In the genomic region with DNA sequence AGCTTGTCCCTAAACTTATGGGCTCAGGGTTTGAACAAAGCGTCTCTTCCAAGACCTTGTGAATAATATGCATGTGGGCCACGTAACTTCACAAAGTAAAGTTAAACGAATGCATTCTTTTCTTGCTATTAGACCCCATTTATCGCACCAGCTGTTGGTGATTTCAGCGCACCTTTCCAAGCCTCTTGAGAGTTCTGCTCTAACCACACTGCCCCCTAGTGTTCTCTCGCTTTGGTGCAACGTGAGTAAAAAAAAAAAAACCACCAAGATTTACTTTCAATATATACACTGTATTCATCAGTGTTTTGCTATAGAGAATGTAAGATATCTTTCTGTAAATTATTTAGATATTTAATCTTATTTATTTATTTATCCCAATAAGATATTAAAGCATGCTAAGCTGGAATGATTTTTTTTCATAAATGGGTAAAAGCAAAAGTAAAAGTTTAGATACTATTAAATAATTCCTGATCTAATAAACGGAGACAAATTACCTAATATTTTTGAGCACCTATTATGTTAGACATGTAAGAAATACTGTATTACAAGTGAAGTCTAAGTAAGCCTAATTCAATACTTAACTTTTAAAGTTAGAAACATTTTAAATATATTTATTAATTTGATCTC, we compare ENCODE assay signal across 8 cellular contexts.
DNase-seq lines count a peak whose midpoint lies in the region; ATAC-seq and TF ChIP-seq lines count a peak whose summit lies in the region.

No MANE protein-coding gene starts in this region.

- WGBS in esophagus muscularis mucosa, result 18% methylated on average over 8 of the region's 8 CpGs

- intact Hi-C loops in activated CD8-positive, alpha-beta T cell treated with anti-CD3 and anti-CD28 coated beads for 36 hours (cut with micrococcal nuclease), result loop anchor here (2.0 kb wide), 1 partner anchor 225 kb away; no protein-coding TSS in a partner anchor
- intact Hi-C loops in esophagus muscularis mucosa (cut with DNase I), result loop anchor here (2.0 kb wide), 1 partner anchor 225 kb away; no protein-coding TSS in a partner anchor

- H3K36me3 ChIP-seq in esophagus muscularis mucosa (no peaks in the 10 kb centered on the region), neural cell (ENCODE audit: insufficient read depth, low read length) (no peaks in the 10 kb centered on the region)

- no peaks in the 10 kb centered on the region for H3K9me2 ChIP-seq in neural cell (ENCODE audit: insufficient read depth, low read length)

- POLR2A ChIA-PET in activated CD8-positive, alpha-beta T cell treated with anti-CD3 and anti-CD28 coated beads for 36 hours (lab: Charles Lee), result no interaction called here

- H3K27me3 Mint-ChIP-seq in activated CD8-positive, alpha-beta T cell treated with anti-CD3 and anti-CD28 coated beads for 36 hours, result peaks cover 5% of the 10 kb centered on the region
- peaks cover 3% of the 10 kb centered on the region for H3K27me3 Mint-ChIP-seq in type B pancreatic cell

- no peaks in the 10 kb centered on the region for H3K27me3 ChIP-seq in esophagus muscularis mucosa
- no peaks in the 10 kb centered on the region for H3K27me3 ChIP-seq in neural cell (ENCODE audit: insufficient read depth, low read depth, low read length)

- TF ChIP-seq EP300 in esophagus muscularis mucosa (IDR thresholded peaks at IDR 0.05), result no peak
- TF ChIP-seq EP300 in neural cell (conservative IDR thresholded peaks at IDR 0.05; ENCODE audit: poor library complexity, severe bottlenecking), result no peak

- peak; percentile 88 for TF ChIP-seq CTCF in activated CD8-positive, alpha-beta T cell treated with anti-CD3 and anti-CD28 coated beads for 36 hours (IDR thresholded peaks at IDR 0.05)
- TF ChIP-seq CTCF in esophagus muscularis mucosa (IDR thresholded peaks at IDR 0.05), result peak; percentile 62 to 84 (median 82)
- peak; percentile 67 for TF ChIP-seq CTCF in neural cell (IDR thresholded peaks at IDR 0.05; ENCODE audit: poor library complexity, severe bottlenecking)
- peak; percentile 97 for TF ChIP-seq CTCF in type B pancreatic cell (conservative IDR thresholded peaks at IDR 0.05)

- H3K27ac Mint-ChIP-seq in activated CD8-positive, alpha-beta T cell treated with anti-CD3 and anti-CD28 coated beads for 36 hours, result no peak overlapping the region
- H3K27ac Mint-ChIP-seq in type B pancreatic cell, result no peak overlapping the region

- H3K4me1 Mint-ChIP-seq in activated CD8-positive, alpha-beta T cell treated with anti-CD3 and anti-CD28 coated beads for 36 hours (ENCODE audit: low read depth), result no peaks in the 10 kb centered on the region
- H3K4me1 Mint-ChIP-seq in type B pancreatic cell (ENCODE audit: unreplicated experiment), result peaks cover 11% of the 10 kb centered on the region

- H2AFZ ChIP-seq in neural cell (ENCODE audit: low read depth, low read length), result no peak overlapping the region

- H3K9me3 ChIP-seq in esophagus muscularis mucosa (no peaks in the 10 kb centered on the region), neural cell (ENCODE audit: low read length) (no peaks in the 10 kb centered on the region)

- H3K4me3 Mint-ChIP-seq in activated CD8-positive, alpha-beta T cell treated with anti-CD3 and anti-CD28 coated beads for 36 hours, result no peak overlapping the region
- H3K4me3 Mint-ChIP-seq in type B pancreatic cell, result no peak overlapping the region

- H3K9me3 Mint-ChIP-seq in activated CD8-positive, alpha-beta T cell treated with anti-CD3 and anti-CD28 coated beads for 36 hours, result no peaks in the 10 kb centered on the region
- H3K9me3 Mint-ChIP-seq in type B pancreatic cell, result no peaks in the 10 kb centered on the region

- H3K27ac ChIP-seq in esophagus muscularis mucosa (replicated peaks in 1 of 4) (no peak overlapping the region), neural cell (ENCODE audit: low read length) (no peak overlapping the region)

- H3K36me3 Mint-ChIP-seq in activated CD8-positive, alpha-beta T cell treated with anti-CD3 and anti-CD28 coated beads for 36 hours (ENCODE audit: low read depth), result no peaks in the 10 kb centered on the region
- no peaks in the 10 kb centered on the region for H3K36me3 Mint-ChIP-seq in type B pancreatic cell

- H3K4me2 ChIP-seq in neural cell (ENCODE audit: low read length), result no peak overlapping the region

- DNase-seq in NCI-H526 (lab: John Stamatoyannopoulos, UW) (peak; percentile 21 to 60), NCI-H526 treated with DMSO at 0.1 percent for 48 hours (lab: John Stamatoyannopoulos, UW) (no peak), NCI-H82 (lab: John Stamatoyannopoulos, UW) (peak; percentile 88), esophagus muscularis mucosa (ENCODE audit: extremely low spot score) (no peak), type B pancreatic cell (ENCODE audit: extremely low spot score, unreplicated experiment) (no peak)
- peak; percentile 77 for DNase-seq in activated CD8-positive, alpha-beta T cell treated with anti-CD3 and anti-CD28 coated beads for 36 hours

- no peak for TF ChIP-seq POLR2A in esophagus muscularis mucosa (IDR thresholded peaks at IDR 0.05; ENCODE audit: low read depth)

- peak; percentile 59 for TF ChIP-seq RAD21 in neural cell (conservative IDR thresholded peaks at IDR 0.05)

- no peaks in the 10 kb centered on the region for H3K79me2 ChIP-seq in neural cell (replicated peaks; ENCODE audit: insufficient read depth, low read length)

- CTCF ChIA-PET in activated CD8-positive, alpha-beta T cell treated with anti-CD3 and anti-CD28 coated beads for 36 hours (lab: Charles Lee), result interaction anchor here (0.6 to 3.9 kb wide), 32 partner anchors 11 to 1062 kb away, joined by 3 to 87 read pairs (median 4); no protein-coding TSS in a partner anchor

- peaks cover 0 to 4% (median 0%) of the 10 kb centered on the region in 4 donors for H3K4me1 ChIP-seq in esophagus muscularis mucosa

- no peaks in the 10 kb centered on the region for H4K20me1 ChIP-seq in neural cell (ENCODE audit: insufficient read depth)

- peak; percentile 86 for ATAC-seq in HG03354 (IDR thresholded peaks at IDR 0.05; ENCODE audit: poor library complexity, severe bottlenecking, unreplicated experiment)
- ATAC-seq in activated CD8-positive, alpha-beta T cell treated with anti-CD3 and anti-CD28 coated beads for 36 hours, result peak; percentile 79

- no peaks in the 10 kb centered on the region for H3F3A ChIP-seq in neural cell (ENCODE audit: insufficient read depth, low read length, poor library complexity, severe bottlenecking)

- H3K4me3 ChIP-seq in esophagus muscularis mucosa (peak overlapping the region in 1 of 4 donors; percentile 4), neural cell (ENCODE audit: low read length) (no peak overlapping the region)

- H3K9ac ChIP-seq in neural cell (ENCODE audit: low read length), result no peak overlapping the region

TF ChIP-seq in neural cell, 6 proteins besides CTCF, POLR2A, EP300 and RAD21:
- TF ChIP-seq MXI1 (conservative IDR thresholded peaks at IDR 0.05; ENCODE audit: poor library complexity, severe bottlenecking) (no peak), EZH2 (IDR thresholded peaks at IDR 0.05; ENCODE audit: borderline replicate concordance, insufficient read depth, low read length, poor library complexity, severe bottlenecking) (no peak), POLR2AphosphoS5 (IDR thresholded peaks at IDR 0.05) (no peak), SMC3 (conservative IDR thresholded peaks at IDR 0.05; ENCODE audit: poor library complexity) (peak; percentile 66), TAF1 (IDR thresholded peaks at IDR 0.05; ENCODE audit: low read depth) (no peak)
- TF ChIP-seq, protein P1, sequence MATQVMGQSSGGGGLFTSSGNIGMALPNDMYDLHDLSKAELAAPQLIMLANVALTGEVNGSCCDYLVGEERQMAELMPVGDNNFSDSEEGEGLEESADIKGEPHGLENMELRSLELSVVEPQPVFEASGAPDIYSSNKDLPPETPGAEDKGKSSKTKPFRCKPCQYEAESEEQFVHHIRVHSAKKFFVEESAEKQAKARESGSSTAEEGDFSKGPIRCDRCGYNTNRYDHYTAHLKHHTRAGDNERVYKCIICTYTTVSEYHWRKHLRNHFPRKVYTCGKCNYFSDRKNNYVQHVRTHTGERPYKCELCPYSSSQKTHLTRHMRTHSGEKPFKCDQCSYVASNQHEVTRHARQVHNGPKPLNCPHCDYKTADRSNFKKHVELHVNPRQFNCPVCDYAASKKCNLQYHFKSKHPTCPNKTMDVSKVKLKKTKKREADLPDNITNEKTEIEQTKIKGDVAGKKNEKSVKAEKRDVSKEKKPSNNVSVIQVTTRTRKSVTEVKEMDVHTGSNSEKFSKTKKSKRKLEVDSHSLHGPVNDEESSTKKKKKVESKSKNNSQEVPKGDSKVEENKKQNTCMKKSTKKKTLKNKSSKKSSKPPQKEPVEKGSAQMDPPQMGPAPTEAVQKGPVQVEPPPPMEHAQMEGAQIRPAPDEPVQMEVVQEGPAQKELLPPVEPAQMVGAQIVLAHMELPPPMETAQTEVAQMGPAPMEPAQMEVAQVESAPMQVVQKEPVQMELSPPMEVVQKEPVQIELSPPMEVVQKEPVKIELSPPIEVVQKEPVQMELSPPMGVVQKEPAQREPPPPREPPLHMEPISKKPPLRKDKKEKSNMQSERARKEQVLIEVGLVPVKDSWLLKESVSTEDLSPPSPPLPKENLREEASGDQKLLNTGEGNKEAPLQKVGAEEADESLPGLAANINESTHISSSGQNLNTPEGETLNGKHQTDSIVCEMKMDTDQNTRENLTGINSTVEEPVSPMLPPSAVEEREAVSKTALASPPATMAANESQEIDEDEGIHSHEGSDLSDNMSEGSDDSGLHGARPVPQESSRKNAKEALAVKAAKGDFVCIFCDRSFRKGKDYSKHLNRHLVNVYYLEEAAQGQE (IDR thresholded peaks at IDR 0.05; ENCODE audit: borderline replicate concordance), result no peak
TF ChIP-seq in neural cell: peak in this region for 1.

Comparison
In these comparisons a context has a peak if more than half of its experiments do, and no peak if none do; other contexts are left out.
1. DNase-seq: peak in NCI-H526 (2 of 2), NCI-H82 (single experiment) and activated CD8-positive, alpha-beta T cell treated with anti-CD3 and anti-CD28 coated beads for 36 hours (single experiment); none in NCI-H526 treated with DMSO at 0.1 percent for 48 hours (single experiment), esophagus muscularis mucosa (single experiment) and type B pancreatic cell (single experiment).
2. Peak in every context shown above with its lines, with median percentiles within 50 percentile points of each other: CTCF ChIP-seq.